In the genomic region with DNA sequence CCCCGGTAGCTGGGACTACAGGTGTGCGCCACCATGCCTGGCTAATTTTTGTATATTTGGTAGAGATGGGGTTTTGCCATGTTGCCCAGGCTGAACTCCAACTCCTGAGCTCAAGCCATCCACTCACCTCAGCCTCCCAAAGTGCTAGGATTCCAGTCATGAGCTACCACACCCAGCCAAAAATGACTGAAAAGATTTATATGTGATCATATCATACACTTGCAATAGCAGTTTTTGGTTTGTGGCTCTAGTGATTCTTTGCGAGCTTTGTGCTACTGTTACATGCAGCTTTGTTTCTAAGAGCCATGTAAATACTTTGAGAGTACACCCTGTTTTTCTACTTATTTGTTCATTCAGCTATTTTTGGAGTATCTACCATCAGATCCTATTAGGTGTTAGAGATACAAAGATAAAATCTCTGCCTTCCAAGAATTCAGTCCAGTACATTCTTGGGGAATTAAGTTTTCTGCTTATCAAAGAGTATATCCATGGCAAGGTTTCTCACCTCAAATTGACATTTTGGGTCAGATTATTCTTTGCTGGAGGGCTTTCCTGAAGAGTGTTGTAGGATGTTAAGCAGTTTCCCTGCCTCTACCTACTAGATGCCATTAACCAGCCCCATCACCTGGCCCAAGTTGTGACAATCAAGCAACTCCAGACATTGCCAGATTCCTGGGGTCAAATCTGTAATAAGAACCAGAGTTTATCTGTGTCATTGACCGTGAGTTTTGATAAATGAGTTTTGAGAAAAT, we compare ENCODE assay signal across 1 cellular context.
TF ChIP-seq lines count a peak whose summit lies in the region.

No MANE protein-coding gene starts in this region.

TF ChIP-seq in endothelial cell of umbilical vein, 7 proteins besides CTCF, POLR2A, EP300 and RAD21:
- no peak for TF ChIP-seq MYC (IDR thresholded peaks at IDR 0.05; ENCODE audit: low read depth, low read length)
- TF ChIP-seq FOS (IDR thresholded peaks at IDR 0.05; ENCODE audit: borderline replicate concordance, insufficient read depth, low read length): no peak
- TF ChIP-seq EZH2 (IDR thresholded peaks at IDR 0.05; ENCODE audit: borderline replicate concordance, low read depth, low read length, severe bottlenecking): no peak
- no peak for TF ChIP-seq GATA2 (IDR thresholded peaks at IDR 0.05; ENCODE audit: insufficient read depth, insufficient read length, low read depth, low read length)
- TF ChIP-seq JUN (IDR thresholded peaks at IDR 0.05; ENCODE audit: borderline replicate concordance, insufficient read depth, insufficient read length, low read depth): no peak
- no peak for TF ChIP-seq POLR2AphosphoS5 (IDR thresholded peaks at IDR 0.05; ENCODE audit: insufficient read depth, low read depth, low read length)
- no peak for TF ChIP-seq MAX (IDR thresholded peaks at IDR 0.05; ENCODE audit: insufficient read depth, insufficient read length)
